Comparison of ENCODE assay signal across 19 cellular contexts in genomic region chr22:19396934-19397728, GRCh38.
"Had no signal": no experiment of that assay in that cellular context is flagged by ENCODE, and none has a peak within 500 bp of the region (broad histone marks: within the 10 kb centered on the region; RNA-seq: fewer than 3 reads in every experiment).

No MANE protein-coding gene starts in this region.

- H3K27me3 Mint-ChIP-seq: naive B cell; progenitor cell of endocrine pancreas; stimulated activated naive CD8-positive, alpha-beta T cell treated with anti-CD3 and anti-CD28 coated beads, Interleukin-15, Interleukin-2, amounts not matched to agents 100 ng/mL and 50 ng/mL, for 24 hours; T-cell had no signal

- H3K9me3 Mint-ChIP-seq: activated T-cell treated with anti-CD3 and anti-CD28 coated beads, Interleukin-2, amount 50 U/mL, for 72 hours; naive B cell; neural crest cell; stimulated activated naive CD8-positive, alpha-beta T cell treated with anti-CD3 and anti-CD28 coated beads, Interleukin-15, Interleukin-2, amounts not matched to agents 100 ng/mL and 50 ng/mL, for 24 hours; T-cell had no signal

- H3K4me3 Mint-ChIP-seq: activated T-cell treated with anti-CD3 and anti-CD28 coated beads, Interleukin-2, amount 50 U/mL, for 72 hours; naive B cell; neural crest cell; stimulated activated naive CD8-positive, alpha-beta T cell treated with anti-CD3 and anti-CD28 coated beads, Interleukin-15, Interleukin-2, amounts not matched to agents 100 ng/mL and 50 ng/mL, for 24 hours; T-cell had no signal

- H3K4me1 Mint-ChIP-seq: neural crest cell, T-cell had no signal

- DNase-seq: activated CD4-positive, alpha-beta T cell treated with anti-CD3 and anti-CD28 coated beads, Interleukin-2, amount 50 U/mL, for 1 hour; activated CD4-positive, CD25-positive, alpha-beta regulatory T cell treated with anti-CD3 and anti-CD28 coated beads, Interleukin-2, amount 50 U/mL, for 72 hours; activated effector memory CD4-positive, alpha-beta T cell treated with anti-CD3 and anti-CD28 coated beads, Interleukin-2, amount 50 U/mL, for 16 hours; activated naive CD4-positive, alpha-beta T cell treated with anti-CD3 and anti-CD28 coated beads, Interleukin-2, amount 50 U/mL, for 16 hours; activated T-cell treated with anti-CD3 and anti-CD28 coated beads, Interleukin-2, amount 50 U/mL, for 72 hours; cerebellar nuclear complex; cortex of kidney; gastrocnemius medialis; islet precursor cell; left lung; naive B cell; stimulated activated CD4-positive, alpha-beta T cell treated with anti-CD3 and anti-CD28 coated beads, Interleukin-12 subunit alpha, Interleukin-12 subunit beta, amount 100 ng/mL, for 4 hours; stimulated activated CD4-positive, alpha-beta T cell treated with anti-CD3 and anti-CD28 coated beads, Interleukin-1b, Interleukin-23, amount 100 ng/mL, for 48 hours; T-cell; T-helper 9 cell; transverse colon had no signal

- H3K27ac Mint-ChIP-seq: activated T-cell treated with anti-CD3 and anti-CD28 coated beads, Interleukin-2, amount 50 U/mL, for 72 hours; progenitor cell of endocrine pancreas; stimulated activated naive CD8-positive, alpha-beta T cell treated with anti-CD3 and anti-CD28 coated beads, Interleukin-15, Interleukin-2, amounts not matched to agents 100 ng/mL and 50 ng/mL, for 24 hours; T-cell had no signal
